8 cellular contexts compared by ENCODE assay signal in the genomic region with DNA sequence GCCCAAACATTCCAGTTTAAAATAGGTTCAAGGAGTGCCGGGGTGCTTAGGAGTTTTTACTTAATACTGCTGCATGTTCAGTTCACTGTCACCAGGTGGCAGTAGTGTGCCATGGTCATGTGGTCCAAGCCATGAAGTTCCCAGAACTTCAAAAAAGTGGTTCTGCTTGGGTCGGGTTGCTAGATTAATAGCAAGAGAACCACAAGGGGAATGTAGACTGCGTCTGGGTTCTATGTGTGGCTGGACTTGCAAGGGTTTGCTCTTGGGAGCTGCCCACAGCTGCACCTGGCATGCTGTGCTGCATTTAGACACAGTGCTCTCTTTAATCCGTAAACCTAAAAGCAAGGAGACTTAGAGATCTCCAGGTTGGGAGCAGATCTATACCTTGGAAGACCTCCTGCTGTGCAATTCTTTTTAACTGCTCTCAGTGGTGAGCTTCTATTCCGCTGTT. TPM values are rescaled to one million over a fixed set of nuclear protein-coding genes. Genes with fewer than 3 reads are reported as not detected.
DNase-seq lines count a peak whose midpoint lies in the region; ATAC-seq, FAIRE-seq and TF ChIP-seq lines count a peak whose summit lies in the region.

No MANE protein-coding gene starts in this region.

- no peak overlapping the region for H3K27ac Mint-ChIP-seq in GM23338
- no peak overlapping the region for H3K27ac Mint-ChIP-seq in activated CD8-positive, alpha-beta T cell treated with anti-CD3 and anti-CD28 coated beads, Interleukin-2, amount 10 ng/mL, durations not matched to agents 7 days and 5 days
- H3K27ac Mint-ChIP-seq in natural killer cell: no peak overlapping the region

- H3K4me3 Mint-ChIP-seq in GM23338 (no peak overlapping the region), natural killer cell (no peak overlapping the region)
- no peak overlapping the region for H3K4me3 Mint-ChIP-seq in activated CD8-positive, alpha-beta T cell treated with anti-CD3 and anti-CD28 coated beads, Interleukin-2, amount 10 ng/mL, durations not matched to agents 7 days and 5 days

- TF ChIP-seq POLR2A in esophagus squamous epithelium (IDR thresholded peaks at IDR 0.05) (no peak), tibial nerve (IDR thresholded peaks at IDR 0.05) (no peak)

- H4K20me1 ChIP-seq in GM23338 (replicated peaks; ENCODE audit: insufficient read depth): no peaks in the 10 kb centered on the region; the same call in 1 of the 2 replicates

- peak; percentile 36 for DNase-seq in CMK (ENCODE audit: low read depth)
- DNase-seq in GM23338 (ENCODE audit: low spot score): peak; percentile 84
- peak; percentile 5 to 63 for DNase-seq in NCI-H446 (lab: John Stamatoyannopoulos, UW)
- peak; percentile 69 for DNase-seq in activated CD8-positive, alpha-beta T cell treated with anti-CD3 and anti-CD28 coated beads, Interleukin-2, amount 10 ng/mL, durations not matched to agents 7 days and 5 days
- DNase-seq in esophagus squamous epithelium (lab: John Stamatoyannopoulos, UW): no peak
- DNase-seq in natural killer cell: peak; percentile 26
- peak in 1 of 2 donors; percentile 64 for DNase-seq in tibial nerve (ENCODE audit: low spot score in 2 of 2)
- no peak for DNase-seq in RCC 7860 (ENCODE audit: low spot score)

- no peaks in the 10 kb centered on the region for H3K9me3 ChIP-seq in esophagus squamous epithelium
- no peaks in the 10 kb centered on the region for H3K9me3 ChIP-seq in tibial nerve

- no peaks in the 10 kb centered on the region for H3F3A ChIP-seq in GM23338 (replicated peaks; ENCODE audit: low read depth)

- H3K36me3 ChIP-seq in GM23338 (ENCODE audit: insufficient read depth): no peaks in the 10 kb centered on the region
- H3K36me3 ChIP-seq in esophagus squamous epithelium: no peaks in the 10 kb centered on the region
- H3K36me3 ChIP-seq in tibial nerve: no peaks in the 10 kb centered on the region

- no peak for TF ChIP-seq EP300 in tibial nerve (IDR thresholded peaks at IDR 0.05)

- peak; percentile 88 to 90 for TF ChIP-seq CTCF in GM23338 (conservative IDR thresholded peaks at IDR 0.05; ENCODE audit: low read depth in 2 of 2)
- TF ChIP-seq CTCF in esophagus squamous epithelium (IDR thresholded peaks at IDR 0.05): peak; percentile 68 to 89 (median 86)
- peak; percentile 77 for TF ChIP-seq CTCF in natural killer cell (IDR thresholded peaks at IDR 0.05)
- TF ChIP-seq CTCF in tibial nerve (IDR thresholded peaks at IDR 0.05): peak; percentile 71 to 88 (median 78)

- no peaks in the 10 kb centered on the region for H3K79me2 ChIP-seq in GM23338 (replicated peaks; ENCODE audit: insufficient read depth)

- H3K27me3 Mint-ChIP-seq in GM23338 (ENCODE audit: insufficient read depth, low read depth, poor library complexity) (peaks cover 6% of the 10 kb centered on the region), natural killer cell (ENCODE audit: low read depth in 2 of 2) (peaks cover 18 to 28% of the 10 kb centered on the region in 2 donors)
- peaks cover 30% of the 10 kb centered on the region for H3K27me3 Mint-ChIP-seq in activated CD8-positive, alpha-beta T cell treated with anti-CD3 and anti-CD28 coated beads, Interleukin-2, amount 10 ng/mL, durations not matched to agents 7 days and 5 days (ENCODE audit: low read depth)

- ATAC-seq in GM23338: peak; percentile 86
- ATAC-seq in activated CD8-positive, alpha-beta T cell treated with anti-CD3 and anti-CD28 coated beads, Interleukin-2, amount 10 ng/mL, durations not matched to agents 7 days and 5 days: peak; percentile 58
- peak; percentile 59 to 81 (median 66) for ATAC-seq in natural killer cell

- no peak overlapping the region for H3K4me3 ChIP-seq in GM23338
- no peak overlapping the region for H3K4me3 ChIP-seq in esophagus squamous epithelium
- H3K4me3 ChIP-seq in tibial nerve: no peak overlapping the region

- WGBS in esophagus squamous epithelium, 2 donors: 39 to 65% methylated on average over 3 to 5 of the region's 5 CpGs
- WGBS in tibial nerve, 2 donors: 38 to 39% methylated on average over 5 of the region's 5 CpGs

- no peak for FAIRE-seq in RCC 7860 (lab: Jason Lieb, UNC)

- no peak overlapping the region for H2AFZ ChIP-seq in GM23338

- H3K27me3 ChIP-seq in GM23338 (ENCODE audit: insufficient read depth): peaks cover 33% of the 10 kb centered on the region
- peaks cover 0 to 61% (median 1%) of the 10 kb centered on the region in 4 donors for H3K27me3 ChIP-seq in esophagus squamous epithelium
- peaks cover 0 to 16% of the 10 kb centered on the region in 2 donors for H3K27me3 ChIP-seq in tibial nerve

- CTCF ChIA-PET in activated CD8-positive, alpha-beta T cell treated with anti-CD3 and anti-CD28 coated beads, Interleukin-2, amount 10 ng/mL, durations not matched to agents 7 days and 5 days (lab: Charles Lee): interaction anchor here (0.6 to 6.8 kb wide), 29 partner anchors 9 to 500 kb away, joined by 3 to 60 read pairs (median 4); no protein-coding TSS in a partner anchor

- H3K9me3 Mint-ChIP-seq in GM23338 (no peaks in the 10 kb centered on the region), natural killer cell (no peaks in the 10 kb centered on the region)
- no peaks in the 10 kb centered on the region for H3K9me3 Mint-ChIP-seq in activated CD8-positive, alpha-beta T cell treated with anti-CD3 and anti-CD28 coated beads, Interleukin-2, amount 10 ng/mL, durations not matched to agents 7 days and 5 days (ENCODE audit: insufficient read depth)

- H3K4me2 ChIP-seq in GM23338: peak overlapping the region; percentile 10; the same call in 1 of the 2 replicates

- POLR2A ChIA-PET in activated CD8-positive, alpha-beta T cell treated with anti-CD3 and anti-CD28 coated beads, Interleukin-2, amount 10 ng/mL, durations not matched to agents 7 days and 5 days (lab: Charles Lee): no interaction called here

- H3K27ac ChIP-seq in GM23338 (ENCODE audit: low read depth): no peak overlapping the region
- no peak overlapping the region for H3K27ac ChIP-seq in esophagus squamous epithelium
- no peak overlapping the region for H3K27ac ChIP-seq in tibial nerve

- no peaks in the 10 kb centered on the region for H3K9me2 ChIP-seq in GM23338 (ENCODE audit: insufficient read depth)

- H3K36me3 Mint-ChIP-seq in GM23338 (ENCODE audit: low read depth) (no peaks in the 10 kb centered on the region), natural killer cell (no peaks in the 10 kb centered on the region)
- no peaks in the 10 kb centered on the region for H3K36me3 Mint-ChIP-seq in activated CD8-positive, alpha-beta T cell treated with anti-CD3 and anti-CD28 coated beads, Interleukin-2, amount 10 ng/mL, durations not matched to agents 7 days and 5 days (ENCODE audit: low read depth)

- intact Hi-C loops in esophagus squamous epithelium (cut with DNase I): loop anchor here (5.0 kb wide), 1 partner anchor 291 kb away; no protein-coding TSS in a partner anchor
- intact Hi-C loops in natural killer cell (cut with micrococcal nuclease): loop anchor here (1.0 kb wide), 1 partner anchor 293 kb away; no protein-coding TSS in a partner anchor

- peaks cover 7% of the 10 kb centered on the region for H3K4me1 ChIP-seq in GM23338 (ENCODE audit: insufficient read depth)
- no peaks in the 10 kb centered on the region for H3K4me1 ChIP-seq in esophagus squamous epithelium
- no peaks in the 10 kb centered on the region for H3K4me1 ChIP-seq in tibial nerve

- H3K4me1 Mint-ChIP-seq in GM23338 (no peaks in the 10 kb centered on the region), natural killer cell (no peaks in the 10 kb centered on the region)
- no peaks in the 10 kb centered on the region for H3K4me1 Mint-ChIP-seq in activated CD8-positive, alpha-beta T cell treated with anti-CD3 and anti-CD28 coated beads, Interleukin-2, amount 10 ng/mL, durations not matched to agents 7 days and 5 days (ENCODE audit: low read depth)

TF ChIP-seq in GM23338, 12 proteins besides CTCF, POLR2A, EP300 and RAD21 (continues in another document):
- TF ChIP-seq EZH2 (IDR thresholded peaks at IDR 0.05; ENCODE audit: low read depth, unreplicated experiment): no peak

RNA-seq across cellular contexts. Expression of gene SPON1, which starts 6.5 kb away (rescaled TPM):
- total RNA-seq in GM23338 (2014; rRNA removed; shearing (Covaris generic)): 6.4 and 6.9 TPM in 2 replicates
- polyA plus RNA-seq in GM23338 (2016; fragmentation: Nextera tagmentation; extraction: Ambion mirVana): 2.9 TPM in 2 replicates
- under 1 TPM; 0.42 to 0.47 TPM for total RNA-seq in activated CD8-positive, alpha-beta T cell treated with anti-CD3 and anti-CD28 coated beads, Interleukin-2, amount 10 ng/mL, durations not matched to agents 7 days and 5 days
- total RNA-seq in esophagus squamous epithelium: 10 to 100 TPM in 1 of 4 donors, 1 to 10 TPM in 3; 1.6 to 44.4 (median 6.5) TPM
- under 1 TPM in 2 of 3 donors, not detected in 1; 0.09 to 0.18 TPM for total RNA-seq in natural killer cell
- 10 to 100 TPM; 13.5 to 33.9 (median 30.2) TPM for total RNA-seq in tibial nerve

Comparison
In these comparisons a context has a peak if more than half of its experiments do, and no peak if none do; other contexts are left out.
1. DNase-seq: peak in CMK (single experiment), GM23338 (single experiment), NCI-H446 (2 of 2), activated CD8-positive, alpha-beta T cell treated with anti-CD3 and anti-CD28 coated beads, Interleukin-2, amount 10 ng/mL, durations not matched to agents 7 days and 5 days (single experiment) and natural killer cell (single experiment); none in esophagus squamous epithelium (single experiment) and RCC 7860 (single experiment).
2. Peak in every context shown above with its lines, with median percentiles within 50 percentile points of each other: ATAC-seq and CTCF ChIP-seq.